Comparison of ENCODE assay signal across 18 cellular contexts in the genomic region with DNA sequence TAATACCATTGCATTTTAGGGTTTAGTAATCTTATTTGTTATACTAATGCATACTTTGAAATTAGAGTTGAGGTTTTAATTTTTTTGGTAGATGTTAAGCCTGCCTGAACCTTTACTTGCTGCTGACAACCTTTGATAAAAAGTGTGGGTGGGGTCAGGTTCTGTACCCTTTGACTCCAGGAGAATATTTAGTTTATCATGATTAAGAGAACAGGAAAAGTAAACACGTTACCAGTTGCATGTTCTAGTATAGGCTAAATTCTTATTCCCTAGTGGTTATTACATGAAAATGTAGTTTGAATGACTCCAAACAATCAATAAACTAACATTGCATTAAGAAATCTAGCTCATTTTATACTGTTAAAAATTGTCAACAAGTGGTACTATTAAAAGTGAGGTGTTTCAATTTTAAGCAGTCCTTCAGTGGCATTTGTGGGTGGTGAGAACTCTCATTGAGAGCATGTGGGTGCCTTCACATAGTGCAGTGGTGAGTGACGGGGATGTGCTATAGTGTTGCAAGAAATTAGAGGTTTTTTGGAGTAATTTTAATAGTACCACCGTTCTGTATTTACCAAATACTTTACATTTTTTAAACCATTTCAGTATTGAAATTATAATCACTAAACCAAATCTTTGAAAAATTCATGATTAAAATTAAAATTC.
"Had no signal": no experiment of that assay in that cellular context is flagged by ENCODE, and none has a peak within 500 bp of the region (broad histone marks: within the 10 kb centered on the region; RNA-seq: fewer than 3 reads in every experiment).

No MANE protein-coding gene starts in this region.

- H3K27me3 ChIP-seq: body of pancreas, upper lobe of left lung had no signal

- H3K27me3 Mint-ChIP-seq: effector memory CD8-positive, alpha-beta T cell; stimulated activated naive CD8-positive, alpha-beta T cell treated with anti-CD3 and anti-CD28 coated beads, Interleukin-15, Interleukin-2, amounts not matched to agents 100 ng/mL and 50 ng/mL, for 24 hours had no signal

- H3K9me3 ChIP-seq: body of pancreas, lower lobe of right lung, upper lobe of left lung had no signal

- H3K27ac Mint-ChIP-seq: activated naive CD4-positive, alpha-beta T cell treated with anti-CD3 and anti-CD28 coated beads for 36 hours; effector memory CD8-positive, alpha-beta T cell; mesothelial cell of epicardium had no signal

- H3K4me3 Mint-ChIP-seq: activated naive CD4-positive, alpha-beta T cell treated with anti-CD3 and anti-CD28 coated beads for 36 hours; activated T-cell treated with anti-CD3 and anti-CD28 coated beads, Interleukin-2, amount 50 U/mL, for 4 hours; effector memory CD8-positive, alpha-beta T cell; mesothelial cell of epicardium; nephron progenitor cell; stimulated activated naive CD8-positive, alpha-beta T cell treated with anti-CD3 and anti-CD28 coated beads, Interleukin-15, Interleukin-2, amounts not matched to agents 100 ng/mL and 50 ng/mL, for 24 hours had no signal

- H3K4me3 ChIP-seq: body of pancreas, lower lobe of right lung, upper lobe of left lung had no signal

- ATAC-seq: activated T-cell treated with anti-CD3 and anti-CD28 coated beads, Interleukin-2, amount 50 U/mL, for 4 hours; body of pancreas; effector memory CD8-positive, alpha-beta T cell; left cardiac atrium; lower lobe of right lung had no signal

- H3K36me3 ChIP-seq: lower lobe of right lung, upper lobe of left lung had no signal

- H3K27ac ChIP-seq: lower lobe of right lung, upper lobe of left lung had no signal

- DNase-seq: activated CD4-positive, alpha-beta T cell treated with anti-CD3 and anti-CD28 coated beads, Interleukin-2, amount 50 U/mL, for 1 hour; activated CD4-positive, CD25-positive, alpha-beta regulatory T cell treated with anti-CD3 and anti-CD28 coated beads, Interleukin-2, amount 50 U/mL, for 72 hours; activated CD8-positive, alpha-beta memory T cell treated with anti-CD3 and anti-CD28 coated beads, Interleukin-2, amount 50 U/mL, for 4 hours; activated naive CD4-positive, alpha-beta T cell treated with anti-CD3 and anti-CD28 coated beads for 36 hours; activated T-cell treated with anti-CD3 and anti-CD28 coated beads, Interleukin-2, amount 50 U/mL, for 4 hours; body of pancreas; effector memory CD8-positive, alpha-beta T cell; left cardiac atrium; lower lobe of right lung; nephron progenitor cell; nucleus accumbens; retina; stimulated activated CD4-positive, alpha-beta T cell treated with anti-CD3 and anti-CD28 coated beads, Interleukin-12 subunit alpha, Interleukin-12 subunit beta, amount 100 ng/mL, for 4 hours; stimulated activated CD4-positive, alpha-beta T cell treated with anti-CD3 and anti-CD28 coated beads, Interleukin-2, amount 100 ng/mL, for 24 hours; T1000; upper lobe of left lung had no signal

- H3K9me3 Mint-ChIP-seq: activated naive CD4-positive, alpha-beta T cell treated with anti-CD3 and anti-CD28 coated beads for 36 hours; activated T-cell treated with anti-CD3 and anti-CD28 coated beads, Interleukin-2, amount 50 U/mL, for 4 hours; effector memory CD8-positive, alpha-beta T cell; stimulated activated naive CD8-positive, alpha-beta T cell treated with anti-CD3 and anti-CD28 coated beads, Interleukin-15, Interleukin-2, amounts not matched to agents 100 ng/mL and 50 ng/mL, for 24 hours had no signal
